ENCODE assay signal across 2 cellular contexts in genomic region chr9:127022913-127023665, GRCh38.
A peak's percentile ranks its signal among the peaks of the same experiment; 100 is the strongest.
TF ChIP-seq lines count a peak whose summit lies in the region.

No MANE protein-coding gene starts in this region.

TF ChIP-seq in HEK293, 187 proteins besides CTCF, POLR2A, EP300 and RAD21 (continued from another document):
- no peak for TF ChIP-seq AEBP2 (tag by site-specific recombination; IDR thresholded peaks at IDR 0.05; ENCODE audit: borderline replicate concordance)
- TF ChIP-seq ZNF513 (tag by site-specific recombination; IDR thresholded peaks at IDR 0.05), result peak; percentile 72
- TF ChIP-seq ZNF670 (tag by site-specific recombination; IDR thresholded peaks at IDR 0.05; ENCODE audit: low read depth), result no peak
- TF ChIP-seq ZNF518A (tag by site-specific recombination; conservative IDR thresholded peaks at IDR 0.05; ENCODE audit: low read depth), result no peak
- TF ChIP-seq ZXDB (tag by site-specific recombination; IDR thresholded peaks at IDR 0.05), result no peak
- TF ChIP-seq GLIS1 (tag by site-specific recombination; IDR thresholded peaks at IDR 0.05), result no peak
- no peak for TF ChIP-seq ZNF571 (tag by site-specific recombination; IDR thresholded peaks at IDR 0.05)
- TF ChIP-seq ZNF366 (tag by site-specific recombination; conservative IDR thresholded peaks at IDR 0.05), result peak; percentile 34; the same call in 1 of the 2 replicates

TF ChIP-seq in liver, 16 proteins besides CTCF, POLR2A, EP300 and RAD21 (continued from another document):
- TF ChIP-seq MAX (IDR thresholded peaks at IDR 0.05), result no peak
